Comparison of ENCODE assay signal across 1 cellular context in the genomic region with DNA sequence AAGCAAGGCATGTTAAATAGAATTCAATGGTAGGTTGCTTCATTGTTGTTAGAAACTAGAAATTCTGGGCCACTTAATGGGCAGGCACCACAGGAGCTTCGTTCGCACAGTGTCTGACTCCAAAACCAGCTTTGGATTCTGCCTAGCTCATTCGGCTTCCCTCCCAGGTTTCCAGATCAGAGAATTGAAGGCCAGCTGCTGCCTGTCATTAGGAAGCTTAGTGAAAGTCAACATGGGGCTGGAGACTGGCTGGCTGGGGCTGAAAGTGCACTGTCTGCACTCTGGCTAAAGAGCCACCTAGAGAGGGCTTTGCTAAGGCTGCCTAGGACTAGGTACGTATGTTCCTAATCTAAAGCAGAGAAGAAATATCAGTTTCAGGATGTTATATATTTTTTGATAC.
TF ChIP-seq lines count a peak whose summit lies in the region.

No MANE protein-coding gene starts in this region.

TF ChIP-seq in SK-N-SH, 30 proteins besides CTCF, POLR2A, EP300 and RAD21 (continued from another document):
- TF ChIP-seq, protein P1, sequence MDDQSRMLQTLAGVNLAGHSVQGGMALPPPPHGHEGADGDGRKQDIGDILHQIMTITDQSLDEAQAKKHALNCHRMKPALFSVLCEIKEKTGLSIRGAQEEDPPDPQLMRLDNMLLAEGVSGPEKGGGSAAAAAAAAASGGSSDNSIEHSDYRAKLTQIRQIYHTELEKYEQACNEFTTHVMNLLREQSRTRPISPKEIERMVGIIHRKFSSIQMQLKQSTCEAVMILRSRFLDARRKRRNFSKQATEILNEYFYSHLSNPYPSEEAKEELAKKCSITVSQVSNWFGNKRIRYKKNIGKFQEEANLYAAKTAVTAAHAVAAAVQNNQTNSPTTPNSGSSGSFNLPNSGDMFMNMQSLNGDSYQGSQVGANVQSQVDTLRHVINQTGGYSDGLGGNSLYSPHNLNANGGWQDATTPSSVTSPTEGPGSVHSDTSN (IDR thresholded peaks at IDR 0.05): no peak
TF ChIP-seq in SK-N-SH: peak in this region for 0.
